In the genomic region with DNA sequence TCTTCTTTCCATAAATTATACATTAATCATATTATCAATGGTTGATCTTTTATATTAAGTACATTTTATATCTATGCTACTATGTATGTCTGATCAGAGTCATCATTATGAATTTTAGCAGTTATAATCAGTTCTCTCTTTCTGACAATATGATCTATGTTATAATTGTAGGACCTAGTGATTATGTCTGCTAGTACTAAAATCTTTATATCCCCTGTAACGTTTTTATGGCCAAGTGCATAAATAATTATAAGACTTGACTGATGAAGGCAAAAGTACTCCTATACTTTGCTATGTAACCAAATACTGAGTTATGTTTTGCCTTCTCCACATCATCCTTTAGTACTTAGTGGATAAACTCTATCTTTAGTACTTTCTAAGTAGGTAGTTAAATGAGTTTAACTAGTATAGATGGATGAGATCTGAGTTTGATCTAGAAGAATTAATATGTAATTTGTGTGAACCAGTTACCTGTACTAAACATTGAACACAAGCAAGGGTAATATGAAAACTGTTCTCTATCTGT, we compare ENCODE assay signal across 20 cellular contexts.
"Had no signal": no experiment of that assay in that cellular context is flagged by ENCODE, and none has a peak within 500 bp of the region (broad histone marks: within the 10 kb centered on the region; RNA-seq: fewer than 3 reads in every experiment).

No MANE protein-coding gene starts in this region.

- H3K27ac ChIP-seq: foreskin keratinocyte, lower lobe of right lung, right lobe of liver, vagina had no signal

- H3K4me3 ChIP-seq: lower lobe of right lung, mucosa of descending colon, right lobe of liver, smooth muscle cell, testis, vagina had no signal

- DNase-seq: activated CD4-positive, alpha-beta memory T cell treated with anti-CD3 and anti-CD28 coated beads for 36 hours; activated CD4-positive, alpha-beta T cell treated with anti-CD3 and anti-CD28 coated beads for 4 hours; activated CD4-positive, CD25-positive, alpha-beta regulatory T cell; activated effector memory CD4-positive, alpha-beta T cell treated with Interleukin-2 at 50 U/mL for 16 hours; activated naive CD4-positive, alpha-beta T cell treated with anti-CD3 and anti-CD28 coated beads for 36 hours; activated T-cell treated with anti-CD3 and anti-CD28 coated beads, Interleukin-2, amount 50 U/mL, for 48 hours; effector CD4-positive, alpha-beta T cell; kidney; lower lobe of right lung; mesendoderm; mucosa of descending colon; posterior cingulate gyrus; right lobe of liver; stimulated activated CD4-positive, alpha-beta T cell treated with anti-CD3 and anti-CD28 coated beads, Interleukin-15, amount 100 ng/mL, for 24 hours; stimulated activated CD8-positive, alpha-beta memory T cell treated with anti-CD3 and anti-CD28 coated beads, Interleukin-4, amount 100 ng/mL, for 48 hours; stimulated activated naive B cell treated with anti-CD40 and anti-IgM and Interleukin-4, amounts not matched to agents 10 μg/mL and 1 μg/mL and 100 μg/mL, for 72 hours; testis had no signal

- H3K27me3 ChIP-seq: foreskin keratinocyte, right lobe of liver, testis, vagina had no signal

- H3K4me2 ChIP-seq: smooth muscle cell had no signal

- ATAC-seq: mucosa of descending colon; right lobe of liver; stimulated activated naive B cell treated with anti-CD40 and anti-IgM and Interleukin-4, amounts not matched to agents 10 μg/mL and 1 μg/mL and 100 μg/mL, for 72 hours had no signal

- H3K36me3 ChIP-seq: right lobe of liver, vagina had no signal

- H3K9me3 ChIP-seq: lower lobe of right lung, mucosa of descending colon, right lobe of liver, testis, vagina had no signal

- H3K4me1 ChIP-seq: testis, vagina had no signal
